ENCODE assay signal across 8 cellular contexts in genomic region chr1:147599362-147600118, GRCh38. TPM values are rescaled to one million over a fixed set of nuclear protein-coding genes. Genes with fewer than 3 reads are reported as not detected.
DNase-seq lines count a peak whose midpoint lies in the region; ATAC-seq and TF ChIP-seq lines count a peak whose summit lies in the region.

No MANE protein-coding gene starts in this region.

- peaks cover 8% of the 10 kb centered on the region for H3K27me3 Mint-ChIP-seq in glutamatergic neuron (ENCODE audit: unreplicated experiment)

- H3K36me3 ChIP-seq in osteoblast (ENCODE audit: insufficient read depth, low read length) (no peaks in the 10 kb centered on the region), testis (ENCODE audit: low read depth, missing control alignments) (no peaks in the 10 kb centered on the region)

- no peaks in the 10 kb centered on the region for H3K9me3 ChIP-seq in osteoblast (ENCODE audit: low read depth, low read length)
- H3K9me3 ChIP-seq in testis = no peaks in the 10 kb centered on the region

- peaks cover 14% of the 10 kb centered on the region for H3K4me1 Mint-ChIP-seq in glutamatergic neuron (ENCODE audit: low read depth, unreplicated experiment)

- peaks cover 13% of the 10 kb centered on the region for H3K4me1 ChIP-seq in osteoblast (ENCODE audit: insufficient read depth, low read length)
- H3K4me1 ChIP-seq in testis = peaks cover 7% of the 10 kb centered on the region

- intact Hi-C loops in testis (cut with DNase I; ENCODE audit: low total_unique reads) = no loop called here

- peak overlapping the region; percentile 85 for H3K4me3 ChIP-seq in osteoblast (ENCODE audit: insufficient read depth, low read length)
- peak overlapping the region; percentile 79 to 80 for H3K4me3 ChIP-seq in testis

- peaks cover 2% of the 10 kb centered on the region for H3K79me2 ChIP-seq in osteoblast (ENCODE audit: insufficient read depth, low read length)

- no peaks in the 10 kb centered on the region for H3K9me3 Mint-ChIP-seq in activated naive CD4-positive, alpha-beta T cell treated with anti-CD3 and anti-CD28 coated beads, Interleukin-2, amount 50 U/mL, for 72 hours
- H3K9me3 Mint-ChIP-seq in glutamatergic neuron (ENCODE audit: unreplicated experiment) = peaks cover 11% of the 10 kb centered on the region

- peak; percentile 61 for TF ChIP-seq POLR2A in testis (IDR thresholded peaks at IDR 0.05)

- H3K27ac Mint-ChIP-seq in activated naive CD4-positive, alpha-beta T cell treated with anti-CD3 and anti-CD28 coated beads, Interleukin-2, amount 50 U/mL, for 72 hours = peak overlapping the region; percentile 69 to 92
- H3K27ac Mint-ChIP-seq in glutamatergic neuron (ENCODE audit: unreplicated experiment) = peak overlapping the region; percentile 95

- WGBS in testis, 2 donors = 0 to 2% methylated on average over 8 to 42 of the region's 80 CpGs

- peaks cover 18% of the 10 kb centered on the region for H3K27me3 ChIP-seq in osteoblast (ENCODE audit: insufficient read depth, low read length)
- no peaks in the 10 kb centered on the region for H3K27me3 ChIP-seq in testis

- peak overlapping the region; percentile 93 for H3K4me3 Mint-ChIP-seq in glutamatergic neuron (ENCODE audit: unreplicated experiment)

- H3K27ac ChIP-seq in osteoblast (ENCODE audit: low read depth, low read length) = no peak overlapping the region
- peak overlapping the region; percentile 71 to 92 for H3K27ac ChIP-seq in testis

- H3K4me2 ChIP-seq in osteoblast (ENCODE audit: insufficient read depth, low read length) = peak overlapping the region; percentile 99

- H4K20me1 ChIP-seq in osteoblast (ENCODE audit: insufficient read depth, low read length) = peaks cover 3% of the 10 kb centered on the region

- ATAC-seq in HG02610 (IDR thresholded peaks at IDR 0.05; ENCODE audit: unreplicated experiment) = peak; percentile 80
- peak; percentile 92 for ATAC-seq in SK-N-SH treated with all-trans-retinoic acid at 6 μM for 48 hours
- ATAC-seq in activated naive CD4-positive, alpha-beta T cell treated with anti-CD3 and anti-CD28 coated beads, Interleukin-2, amount 50 U/mL, for 72 hours = peak; percentile 79 to 86

- TF ChIP-seq CTCF in glutamatergic neuron (IDR thresholded peaks at IDR 0.05; ENCODE audit: partially characterized antibody, unreplicated experiment) (no peak), osteoblast (IDR thresholded peaks at IDR 0.05; ENCODE audit: extremely low read depth, low read depth, low read length) (no peak), testis (IDR thresholded peaks at IDR 0.05) (peak in 1 of 3 experiments; percentile 16)

- peak overlapping the region; percentile 99 for H2AFZ ChIP-seq in osteoblast (ENCODE audit: low read length)

- H3K36me3 Mint-ChIP-seq in activated naive CD4-positive, alpha-beta T cell treated with anti-CD3 and anti-CD28 coated beads, Interleukin-2, amount 50 U/mL, for 72 hours = peaks cover 10 to 12% of the 10 kb centered on the region in 2 donors
- no peaks in the 10 kb centered on the region for H3K36me3 Mint-ChIP-seq in glutamatergic neuron (ENCODE audit: unreplicated experiment)

- DNase-seq in GM04503 (ENCODE audit: low read depth) = peak; percentile 42
- DNase-seq in NCI-H1092 (lab: John Stamatoyannopoulos, UW) = peak; percentile 97
- DNase-seq in activated naive CD4-positive, alpha-beta T cell treated with anti-CD3 and anti-CD28 coated beads, Interleukin-2, amount 50 U/mL, for 72 hours (ENCODE audit: low spot score in 2 of 2) = peak; percentile 90 to 97
- peak; percentile 99 for DNase-seq in glutamatergic neuron
- peak; percentile 99 for DNase-seq in osteoblast (ENCODE audit: insufficient read length, low spot score, missing footprints)
- DNase-seq in testis = peak; percentile 98

TF ChIP-seq in SK-N-SH treated with all-trans-retinoic acid at 6 μM for 48 hours, 23 proteins besides CTCF, POLR2A, EP300 and RAD21:
- TF ChIP-seq ZNF8 (CRISPR knock-in tag; IDR thresholded peaks at IDR 0.05) = no peak
- no peak for TF ChIP-seq PATZ1 (CRISPR knock-in tag; IDR thresholded peaks at IDR 0.05; ENCODE audit: borderline replicate concordance)
- TF ChIP-seq ZFP30 (CRISPR knock-in tag; IDR thresholded peaks at IDR 0.05) = no peak
- no peak for TF ChIP-seq TCF4 (CRISPR knock-in tag; IDR thresholded peaks at IDR 0.05; ENCODE audit: borderline replicate concordance)
- TF ChIP-seq TOX (CRISPR knock-in tag; IDR thresholded peaks at IDR 0.05; ENCODE audit: borderline replicate concordance) = no peak

RNA-seq across cellular contexts. Expression of gene BCL9, which starts 58.2 kb away (rescaled TPM):
- total RNA-seq in activated naive CD4-positive, alpha-beta T cell treated with anti-CD3 and anti-CD28 coated beads, Interleukin-2, amount 50 U/mL, for 72 hours = 10 to 100 TPM; 24.8 to 34.3 TPM
- total RNA-seq in glutamatergic neuron (ENCODE audit: unreplicated experiment) (36.7 TPM), osteoblast (5.4 and 5.6 TPM in 2 replicates), testis (10 to 100 TPM; 34.5 to 38.3 TPM)
- 23.8 TPM for polyA plus RNA-seq in testis (ENCODE audit: insufficient read depth, low read depth, low replicate concordance)

Comparison
In these comparisons a context has a peak if more than half of its experiments do, and no peak if none do; other contexts are left out.
1. DNase-seq: peak in every context shown above with its lines; median percentile 99 in glutamatergic neuron; 99 in osteoblast; 98 in testis; 97 in NCI-H1092; 94 in activated naive CD4-positive, alpha-beta T cell treated with anti-CD3 and anti-CD28 coated beads, Interleukin-2, amount 50 U/mL, for 72 hours; 42 in GM04503.